Comparison of ENCODE assay signal across 15 cellular contexts in genomic region chr4:156829194-156829593, GRCh38.
A peak's percentile ranks its signal among the peaks of the same experiment; 100 is the strongest.
DNase-seq lines count a peak whose midpoint lies in the region; TF ChIP-seq lines count a peak whose summit lies in the region.
"Had no signal": no experiment of that assay in that cellular context is flagged by ENCODE, and none has a peak within 500 bp of the region (broad histone marks: within the 10 kb centered on the region; RNA-seq: fewer than 3 reads in every experiment).

No MANE protein-coding gene starts in this region.

- H3K27ac ChIP-seq in SK-N-SH (ENCODE audit: low read depth in 2 of 2, low read length in 1 of 2) = peak overlapping the region in 1 of 2 experiments; percentile 73; a peak in 2 of 4 replicates

- no peaks in the 10 kb centered on the region for H3K9me3 ChIP-seq in SK-N-SH

- H3K4me3 Mint-ChIP-seq in osteocyte (ENCODE audit: unreplicated experiment) = peak overlapping the region; percentile 60
- H3K4me3 Mint-ChIP-seq: CD4-positive, CD25-positive, alpha-beta regulatory T cell; naive thymus-derived CD4-positive, alpha-beta T cell had no signal

- no peaks in the 10 kb centered on the region for H4K20me1 ChIP-seq in SK-N-SH (ENCODE audit: insufficient read depth)

- POLR2A ChIA-PET in SK-N-SH (lab: Yijun Ruan, JAX) = no interaction called here

- no peak for TF ChIP-seq POLR2A in erythroblast (IDR thresholded peaks at IDR 0.05; ENCODE audit: low read length)

- no peak for TF ChIP-seq EP300 in SK-N-SH (IDR thresholded peaks at IDR 0.05; ENCODE audit: borderline replicate concordance in 1 of 2, low read depth in 1 of 2, low read length in 1 of 2)

- CTCF ChIA-PET in SK-N-SH (lab: Yijun Ruan, JAX) = no interaction called here

- H3K9me2 ChIP-seq in SK-N-SH = no peaks in the 10 kb centered on the region

- H3K4me3 ChIP-seq in SK-N-SH (ENCODE audit: low read depth in 2 of 2, low read length in 1 of 2) (peak overlapping the region; percentile 15 to 16; a peak in 3 of 4 replicates), fibroblast of mammary gland (ENCODE audit: control insufficient read depth, low read depth, low read length) (no peak overlapping the region)
- H3K4me3 ChIP-seq: GM12878 had no signal

- H2AFZ ChIP-seq in SK-N-SH (ENCODE audit: low read depth) = no peak overlapping the region

- H3K79me2 ChIP-seq in SK-N-SH (ENCODE audit: insufficient read depth) = peaks cover 59% of the 10 kb centered on the region

- no peak for TF ChIP-seq RAD21 in SK-N-SH (IDR thresholded peaks at IDR 0.05; ENCODE audit: low read length)

- peaks cover 0 to 7% of the 10 kb centered on the region in 2 experiments; a peak in 2 of 4 replicates for H3K4me1 ChIP-seq in SK-N-SH (ENCODE audit: control insufficient read depth in 1 of 2, insufficient read depth in 2 of 2, low read depth in 1 of 2, low read length in 1 of 2)

- peak; percentile 58 for DNase-seq in EL
- no peak for DNase-seq in SK-N-SH
- DNase-seq in fibroblast of mammary gland (ENCODE audit: low read depth) = peak; percentile 52
- DNase-seq in osteocyte (ENCODE audit: extremely low spot score, unreplicated experiment) = no peak
- no peak for DNase-seq in NCI-H526 treated with DMSO at 0.1 percent for 48 hours (lab: John Stamatoyannopoulos, UW)
- DNase-seq in erythroblast (lab: John Stamatoyannopoulos, UW) = no peak
- no peak for DNase-seq in effector CD4-positive, alpha-beta T cell
- no peak for DNase-seq in HuH-7 (ENCODE audit: low spot score)
- DNase-seq: anterior cingulate cortex; CD4-positive, CD25-positive, alpha-beta regulatory T cell; head of caudate nucleus; naive thymus-derived CD4-positive, alpha-beta T cell; NCI-H2171 treated with DMSO at 0.1 percent for 48 hours; stimulated activated CD4-positive, alpha-beta T cell treated with anti-CD3 and anti-CD28 coated beads, Interleukin-4, amount 100 ng/mL, for 1 hour had no signal

- peaks cover 12% of the 10 kb centered on the region for H3K4me1 Mint-ChIP-seq in osteocyte (ENCODE audit: unreplicated experiment)
- H3K4me1 Mint-ChIP-seq: CD4-positive, CD25-positive, alpha-beta regulatory T cell; naive thymus-derived CD4-positive, alpha-beta T cell had no signal

- peaks cover 0 to 4% of the 10 kb centered on the region in 2 experiments for H3K36me3 ChIP-seq in SK-N-SH (replicated peaks in 1 of 2; ENCODE audit: control insufficient read depth in 1 of 2, insufficient read depth in 2 of 2, low read length in 1 of 2)

- no peaks in the 10 kb centered on the region for H3K27me3 ChIP-seq in SK-N-SH (ENCODE audit: insufficient read depth)

- H3F3A ChIP-seq in SK-N-SH (replicated peaks; ENCODE audit: insufficient read depth) = peaks cover 40% of the 10 kb centered on the region

- WGBS in SK-N-SH (ENCODE audit: low lambda C conversion rate) = 45% methylated on average over 2 of the region's 2 CpGs

- peak overlapping the region; percentile 23 for H3K9ac ChIP-seq in SK-N-SH

- H3K36me3 Mint-ChIP-seq in osteocyte (ENCODE audit: unreplicated experiment) = peaks cover 2% of the 10 kb centered on the region
- H3K36me3 Mint-ChIP-seq: CD4-positive, CD25-positive, alpha-beta regulatory T cell; naive thymus-derived CD4-positive, alpha-beta T cell had no signal

- no peaks in the 10 kb centered on the region for H3K9me3 Mint-ChIP-seq in osteocyte (ENCODE audit: unreplicated experiment)

- TF ChIP-seq CTCF in SK-N-SH (IDR thresholded peaks at IDR 0.05) (no peak), fibroblast of mammary gland (conservative IDR thresholded peaks at IDR 0.05; ENCODE audit: control insufficient read depth, insufficient read depth, low read depth, low read length) (no peak), osteocyte (IDR thresholded peaks at IDR 0.05) (no peak)

- peak overlapping the region; percentile 84 for H3K27ac Mint-ChIP-seq in osteocyte (ENCODE audit: unreplicated experiment)
- H3K27ac Mint-ChIP-seq: CD4-positive, CD25-positive, alpha-beta regulatory T cell; naive thymus-derived CD4-positive, alpha-beta T cell had no signal

- H3K4me2 ChIP-seq in SK-N-SH = peak overlapping the region; percentile 34

- no peaks in the 10 kb centered on the region for H3K27me3 Mint-ChIP-seq in osteocyte (ENCODE audit: unreplicated experiment)
- H3K27me3 Mint-ChIP-seq: CD4-positive, CD25-positive, alpha-beta regulatory T cell; naive thymus-derived CD4-positive, alpha-beta T cell had no signal

TF ChIP-seq in SK-N-SH, 30 proteins besides CTCF, POLR2A, EP300 and RAD21:
- TF ChIP-seq TAF1 (IDR thresholded peaks at IDR 0.05; ENCODE audit: borderline replicate concordance, low read depth, low read length) (no peak), YY1 (IDR thresholded peaks at IDR 0.05; ENCODE audit: low read depth) (no peak), POLR2AphosphoS5 (IDR thresholded peaks at IDR 0.05; ENCODE audit: low read depth, low read length) (no peak), FOXM1 (IDR thresholded peaks at IDR 0.05; ENCODE audit: low read depth) (no peak), GATA2 (CRISPR knock-in tag; IDR thresholded peaks at IDR 0.05) (no peak), USF2 (IDR thresholded peaks at IDR 0.05; ENCODE audit: borderline replicate concordance, low read depth, low read length) (no peak), GABPA (IDR thresholded peaks at IDR 0.05; ENCODE audit: low read depth) (no peak), FOSL2 (IDR thresholded peaks at IDR 0.05; ENCODE audit: borderline replicate concordance, low read depth) (no peak), ELF1 (IDR thresholded peaks at IDR 0.05) (no peak), EZH2phosphoT487 (IDR thresholded peaks at IDR 0.05; ENCODE audit: borderline replicate concordance, low read depth) (no peak), NRF1 (IDR thresholded peaks at IDR 0.05; ENCODE audit: low read depth, low read length) (no peak), FOXJ3 (CRISPR knock-in tag; IDR thresholded peaks at IDR 0.05) (no peak)
- TF ChIP-seq, protein P1, sequence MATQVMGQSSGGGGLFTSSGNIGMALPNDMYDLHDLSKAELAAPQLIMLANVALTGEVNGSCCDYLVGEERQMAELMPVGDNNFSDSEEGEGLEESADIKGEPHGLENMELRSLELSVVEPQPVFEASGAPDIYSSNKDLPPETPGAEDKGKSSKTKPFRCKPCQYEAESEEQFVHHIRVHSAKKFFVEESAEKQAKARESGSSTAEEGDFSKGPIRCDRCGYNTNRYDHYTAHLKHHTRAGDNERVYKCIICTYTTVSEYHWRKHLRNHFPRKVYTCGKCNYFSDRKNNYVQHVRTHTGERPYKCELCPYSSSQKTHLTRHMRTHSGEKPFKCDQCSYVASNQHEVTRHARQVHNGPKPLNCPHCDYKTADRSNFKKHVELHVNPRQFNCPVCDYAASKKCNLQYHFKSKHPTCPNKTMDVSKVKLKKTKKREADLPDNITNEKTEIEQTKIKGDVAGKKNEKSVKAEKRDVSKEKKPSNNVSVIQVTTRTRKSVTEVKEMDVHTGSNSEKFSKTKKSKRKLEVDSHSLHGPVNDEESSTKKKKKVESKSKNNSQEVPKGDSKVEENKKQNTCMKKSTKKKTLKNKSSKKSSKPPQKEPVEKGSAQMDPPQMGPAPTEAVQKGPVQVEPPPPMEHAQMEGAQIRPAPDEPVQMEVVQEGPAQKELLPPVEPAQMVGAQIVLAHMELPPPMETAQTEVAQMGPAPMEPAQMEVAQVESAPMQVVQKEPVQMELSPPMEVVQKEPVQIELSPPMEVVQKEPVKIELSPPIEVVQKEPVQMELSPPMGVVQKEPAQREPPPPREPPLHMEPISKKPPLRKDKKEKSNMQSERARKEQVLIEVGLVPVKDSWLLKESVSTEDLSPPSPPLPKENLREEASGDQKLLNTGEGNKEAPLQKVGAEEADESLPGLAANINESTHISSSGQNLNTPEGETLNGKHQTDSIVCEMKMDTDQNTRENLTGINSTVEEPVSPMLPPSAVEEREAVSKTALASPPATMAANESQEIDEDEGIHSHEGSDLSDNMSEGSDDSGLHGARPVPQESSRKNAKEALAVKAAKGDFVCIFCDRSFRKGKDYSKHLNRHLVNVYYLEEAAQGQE (IDR thresholded peaks at IDR 0.05; ENCODE audit: low read depth, low read length) = no peak

Comparison
In these comparisons a context has a peak if more than half of its experiments do, and no peak if none do; other contexts are left out.
1. DNase-seq: peak in EL (single experiment) and fibroblast of mammary gland (single experiment); none in SK-N-SH (single experiment), osteocyte (single experiment), NCI-H526 treated with DMSO at 0.1 percent for 48 hours (single experiment), erythroblast (0 of 2), effector CD4-positive, alpha-beta T cell (single experiment) and HuH-7 (single experiment).